ENCODE assay signal across 1 cellular context in genomic region chr21:18522181-18522771, GRCh38.
TF ChIP-seq lines count a peak whose summit lies in the region.

No MANE protein-coding gene starts in this region.

TF ChIP-seq in WTC11, 78 proteins besides CTCF, POLR2A, EP300 and RAD21 (continued from another document):
- TF ChIP-seq PRDM15 (CRISPR knock-in tag; IDR thresholded peaks at IDR 0.05) (no peak), USF2 (CRISPR knock-in tag; IDR thresholded peaks at IDR 0.05) (no peak), GRHL2 (CRISPR knock-in tag; IDR thresholded peaks at IDR 0.05; ENCODE audit: insufficient replicate concordance, severe bottlenecking) (no peak), RORB (CRISPR knock-in tag; IDR thresholded peaks at IDR 0.05) (no peak), SMAD3 (CRISPR knock-in tag; IDR thresholded peaks at IDR 0.05; ENCODE audit: borderline replicate concordance) (no peak), AR (CRISPR knock-in tag; IDR thresholded peaks at IDR 0.05) (no peak), ATF6 (CRISPR knock-in tag; IDR thresholded peaks at IDR 0.05) (no peak), SOX15 (CRISPR knock-in tag; IDR thresholded peaks at IDR 0.05) (no peak)
